Comparison of ENCODE assay signal across 10 cellular contexts in genomic region chr14:96177766-96178377, GRCh38. TPM values are rescaled to one million over a fixed set of nuclear protein-coding genes. Genes with fewer than 3 reads are reported as not detected.
DNase-seq lines count a peak whose midpoint lies in the region; ATAC-seq and TF ChIP-seq lines count a peak whose summit lies in the region.
"Had no signal": no experiment of that assay in that cellular context is flagged by ENCODE, and none has a peak within 500 bp of the region (broad histone marks: within the 10 kb centered on the region; RNA-seq: fewer than 3 reads in every experiment).

No MANE protein-coding gene starts in this region.

- TF ChIP-seq CTCF in GM13976 (IDR thresholded peaks at IDR 0.05; ENCODE audit: borderline replicate concordance, control extremely low read depth, extremely low read depth, insufficient read depth, missing control alignments): no peak
- no peak for TF ChIP-seq CTCF in GM23338 (conservative IDR thresholded peaks at IDR 0.05; ENCODE audit: low read depth in 2 of 2)
- TF ChIP-seq CTCF in fibroblast of villous mesenchyme (IDR thresholded peaks at IDR 0.05; ENCODE audit: insufficient read depth, low read depth, low read length): no peak
- TF ChIP-seq CTCF in smooth muscle cell (IDR thresholded peaks at IDR 0.05; ENCODE audit: borderline replicate concordance, insufficient read depth, poor library complexity, severe bottlenecking): no peak

- H4K20me1 ChIP-seq in GM23338 (replicated peaks; ENCODE audit: insufficient read depth) (no peaks in the 10 kb centered on the region), smooth muscle cell (ENCODE audit: low read depth) (no peaks in the 10 kb centered on the region)

- peaks cover 12% of the 10 kb centered on the region for H3K27me3 Mint-ChIP-seq in GM23338 (ENCODE audit: insufficient read depth, low read depth, poor library complexity)

- ATAC-seq in GM23338 (peak; percentile 83), SK-N-SH treated with all-trans-retinoic acid at 6 μM for 48 hours (no peak)
- ATAC-seq: lower lobe of right lung had no signal

- H3K4me3 Mint-ChIP-seq in GM23338: no peak overlapping the region

- peaks cover 2% of the 10 kb centered on the region; the same call in 1 of the 3 replicates for H3K9me3 Mint-ChIP-seq in GM23338

- no peaks in the 10 kb centered on the region; the same call in 1 of the 2 replicates for H3K4me1 ChIP-seq in GM23338 (ENCODE audit: insufficient read depth)
- peaks cover 13% of the 10 kb centered on the region for H3K4me1 ChIP-seq in smooth muscle cell (ENCODE audit: low read depth)
- H3K4me1 ChIP-seq: lower lobe of right lung had no signal

- no peak overlapping the region for H3K4me2 ChIP-seq in GM23338
- peak overlapping the region; percentile 43 for H3K4me2 ChIP-seq in smooth muscle cell

- H3K9me3 ChIP-seq in smooth muscle cell (replicated peaks; ENCODE audit: low read depth): no peaks in the 10 kb centered on the region
- H3K9me3 ChIP-seq: lower lobe of right lung had no signal

- no peak overlapping the region for H3K9ac ChIP-seq in smooth muscle cell (ENCODE audit: low read depth)

- H3K27ac ChIP-seq in GM23338 (ENCODE audit: low read depth): no peak overlapping the region
- no peak overlapping the region for H3K27ac ChIP-seq in smooth muscle cell (ENCODE audit: low read depth)
- H3K27ac ChIP-seq: lower lobe of right lung had no signal

- peak; percentile 62 for DNase-seq in GM13976 (ENCODE audit: low spot score)
- DNase-seq in GM23338 (ENCODE audit: low spot score): no peak
- DNase-seq in fibroblast of villous mesenchyme (ENCODE audit: low read depth): peak; percentile 47
- no peak for DNase-seq in smooth muscle cell (lab: John Stamatoyannopoulos, UW; ENCODE audit: unreplicated experiment)
- DNase-seq in dedifferentiated amniotic fluid mesenchymal stem cell (ENCODE audit: extremely low spot score): no peak
- no peak for DNase-seq in NCI-H69 (lab: John Stamatoyannopoulos, UW)
- DNase-seq: lower lobe of right lung, NCI-H1105 treated with DMSO at 0.1 percent for 48 hours had no signal

- H3K36me3 ChIP-seq in GM23338 (ENCODE audit: insufficient read depth): no peaks in the 10 kb centered on the region
- H3K36me3 ChIP-seq in smooth muscle cell (ENCODE audit: low read depth): no peaks in the 10 kb centered on the region
- H3K36me3 ChIP-seq: lower lobe of right lung had no signal

- no peak overlapping the region for H3K27ac Mint-ChIP-seq in GM23338

- WGBS in smooth muscle cell (ENCODE audit: low lambda C conversion rate): 28% methylated on average over 10 of the region's 10 CpGs

- H3K27me3 ChIP-seq in GM23338 (ENCODE audit: insufficient read depth) (no peaks in the 10 kb centered on the region), smooth muscle cell (ENCODE audit: low read depth) (no peaks in the 10 kb centered on the region)

- H3K79me2 ChIP-seq in GM23338 (replicated peaks; ENCODE audit: insufficient read depth): no peaks in the 10 kb centered on the region
- no peaks in the 10 kb centered on the region for H3K79me2 ChIP-seq in smooth muscle cell (ENCODE audit: low read depth)

- H3F3A ChIP-seq in GM23338 (replicated peaks; ENCODE audit: low read depth) (no peaks in the 10 kb centered on the region), smooth muscle cell (ENCODE audit: low read depth) (peaks cover 6% of the 10 kb centered on the region)

- H3K36me3 Mint-ChIP-seq in GM23338 (ENCODE audit: low read depth): no peaks in the 10 kb centered on the region

- no peak overlapping the region for H3K4me3 ChIP-seq in GM23338
- no peak overlapping the region for H3K4me3 ChIP-seq in fibroblast of villous mesenchyme (ENCODE audit: low read depth, low read length)
- no peak overlapping the region for H3K4me3 ChIP-seq in smooth muscle cell
- H3K4me3 ChIP-seq: lower lobe of right lung, skin epidermis had no signal

- H2AFZ ChIP-seq in GM23338 (peak overlapping the region; percentile 78; the same call in 1 of the 2 replicates), smooth muscle cell (ENCODE audit: low read depth) (no peak overlapping the region)

- no peaks in the 10 kb centered on the region; the same call in 2 of the 3 replicates for H3K4me1 Mint-ChIP-seq in GM23338

- in situ Hi-C loops in GM13976 (cut with MboI; ENCODE audit: low sequenced_read_pairs, unreplicated experiment): no loop called here

- H3K9me2 ChIP-seq in GM23338 (ENCODE audit: insufficient read depth): peaks cover 4% of the 10 kb centered on the region; the same call in 1 of the 2 replicates

TF ChIP-seq in SK-N-SH treated with all-trans-retinoic acid at 6 μM for 48 hours, 23 proteins besides CTCF, POLR2A, EP300 and RAD21:
- TF ChIP-seq ZFP3 (CRISPR knock-in tag; IDR thresholded peaks at IDR 0.05) (no peak), TOX (CRISPR knock-in tag; IDR thresholded peaks at IDR 0.05; ENCODE audit: borderline replicate concordance) (no peak), GLIS3 (CRISPR knock-in tag; IDR thresholded peaks at IDR 0.05) (no peak), OSR1 (CRISPR knock-in tag; IDR thresholded peaks at IDR 0.05) (no peak), BACH2 (CRISPR knock-in tag; IDR thresholded peaks at IDR 0.05; ENCODE audit: borderline replicate concordance) (no peak), CSDC2 (CRISPR knock-in tag; IDR thresholded peaks at IDR 0.05) (no peak), ZC3H10 (CRISPR knock-in tag; IDR thresholded peaks at IDR 0.05) (no peak)

RNA-seq across cellular contexts. Expression of gene BDKRB2, which starts 26.8 kb away (rescaled TPM):
- total RNA-seq in GM23338 (2014; rRNA removed; shearing (Covaris generic)): 0.14 and 0.54 TPM in 2 replicates
- 0.07 and 0.21 TPM in 2 replicates for polyA plus RNA-seq in GM23338 (2016; fragmentation: Nextera tagmentation; extraction: Ambion mirVana)
- total RNA-seq in fibroblast of villous mesenchyme: 51.5 and 105 TPM in 2 replicates
- 12.2 and 16.9 TPM in 2 replicates for total RNA-seq in smooth muscle cell
- polyA plus RNA-seq in smooth muscle cell: 10.4 and 16.6 TPM in 2 replicates

Comparison
In these comparisons a context has a peak if more than half of its experiments do, and no peak if none do; other contexts are left out.
1. DNase-seq: peak in GM13976 (single experiment) and fibroblast of villous mesenchyme (single experiment); none in GM23338 (single experiment), smooth muscle cell (single experiment), dedifferentiated amniotic fluid mesenchymal stem cell (single experiment) and NCI-H69 (single experiment).